Comparison of ENCODE assay signal across 1 cellular context in the genomic region with DNA sequence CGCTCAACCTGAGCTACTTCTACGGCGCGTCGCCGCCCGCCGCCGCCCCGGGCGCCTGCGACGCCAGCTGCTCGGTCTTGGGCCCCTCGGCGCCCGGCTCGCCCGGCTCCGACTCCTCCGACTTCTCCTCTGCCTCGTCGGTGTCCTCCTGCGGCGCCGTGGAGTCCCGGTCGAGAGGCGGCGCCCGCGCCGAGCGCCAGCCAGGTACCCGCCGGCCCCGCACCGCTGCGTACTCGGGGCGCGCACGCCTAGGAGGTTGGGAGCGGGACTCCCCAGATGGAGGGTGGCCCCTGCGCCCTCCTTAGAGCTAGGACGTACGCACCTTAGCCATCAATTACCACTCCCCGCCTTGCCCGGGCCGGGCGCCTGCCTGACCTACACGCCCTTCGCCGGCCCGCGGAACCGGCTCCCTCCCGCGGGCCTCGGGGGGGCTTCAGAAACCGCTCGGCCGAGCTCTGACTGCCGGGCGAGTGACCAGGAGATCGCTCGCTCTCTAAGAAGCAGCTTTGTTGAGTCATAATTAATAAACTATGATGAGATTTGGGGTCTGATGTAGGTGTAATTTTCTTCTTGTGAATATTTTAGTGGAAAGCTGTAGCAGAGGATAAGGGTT.
TF ChIP-seq lines count a peak whose summit lies in the region.

No MANE protein-coding gene starts in this region.

TF ChIP-seq in HEK293, 187 proteins besides CTCF, POLR2A, EP300 and RAD21 (continued from another document and continues in another):
- TF ChIP-seq, protein P1, sequence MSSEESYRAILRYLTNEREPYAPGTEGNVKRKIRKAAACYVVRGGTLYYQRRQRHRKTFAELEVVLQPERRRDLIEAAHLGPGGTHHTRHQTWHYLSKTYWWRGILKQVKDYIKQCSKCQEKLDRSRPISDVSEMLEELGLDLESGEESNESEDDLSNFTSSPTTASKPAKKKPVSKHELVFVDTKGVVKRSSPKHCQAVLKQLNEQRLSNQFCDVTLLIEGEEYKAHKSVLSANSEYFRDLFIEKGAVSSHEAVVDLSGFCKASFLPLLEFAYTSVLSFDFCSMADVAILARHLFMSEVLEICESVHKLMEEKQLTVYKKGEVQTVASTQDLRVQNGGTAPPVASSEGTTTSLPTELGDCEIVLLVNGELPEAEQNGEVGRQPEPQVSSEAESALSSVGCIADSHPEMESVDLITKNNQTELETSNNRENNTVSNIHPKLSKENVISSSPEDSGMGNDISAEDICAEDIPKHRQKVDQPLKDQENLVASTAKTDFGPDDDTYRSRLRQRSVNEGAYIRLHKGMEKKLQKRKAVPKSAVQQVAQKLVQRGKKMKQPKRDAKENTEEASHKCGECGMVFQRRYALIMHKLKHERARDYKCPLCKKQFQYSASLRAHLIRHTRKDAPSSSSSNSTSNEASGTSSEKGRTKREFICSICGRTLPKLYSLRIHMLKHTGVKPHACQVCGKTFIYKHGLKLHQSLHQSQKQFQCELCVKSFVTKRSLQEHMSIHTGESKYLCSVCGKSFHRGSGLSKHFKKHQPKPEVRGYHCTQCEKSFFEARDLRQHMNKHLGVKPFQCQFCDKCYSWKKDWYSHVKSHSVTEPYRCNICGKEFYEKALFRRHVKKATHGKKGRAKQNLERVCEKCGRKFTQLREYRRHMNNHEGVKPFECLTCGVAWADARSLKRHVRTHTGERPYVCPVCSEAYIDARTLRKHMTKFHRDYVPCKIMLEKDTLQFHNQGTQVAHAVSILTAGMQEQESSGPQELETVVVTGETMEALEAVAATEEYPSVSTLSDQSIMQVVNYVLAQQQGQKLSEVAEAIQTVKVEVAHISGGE (tag by site-specific recombination; conservative IDR thresholded peaks at IDR 0.05; ENCODE audit: low read depth): no peak
- TF ChIP-seq ZBTB20 (tag by site-specific recombination; IDR thresholded peaks at IDR 0.05): peak; percentile 33; the same call in 1 of the 2 replicates
- TF ChIP-seq ZNF121 (tag by site-specific recombination; IDR thresholded peaks at IDR 0.05): no peak
- no peak for TF ChIP-seq ZNF175 (tag by site-specific recombination; IDR thresholded peaks at IDR 0.05)
- TF ChIP-seq MEIS1 (CRISPR knock-in tag; IDR thresholded peaks at IDR 0.05; ENCODE audit: borderline replicate concordance): no peak
- TF ChIP-seq, protein P2, sequence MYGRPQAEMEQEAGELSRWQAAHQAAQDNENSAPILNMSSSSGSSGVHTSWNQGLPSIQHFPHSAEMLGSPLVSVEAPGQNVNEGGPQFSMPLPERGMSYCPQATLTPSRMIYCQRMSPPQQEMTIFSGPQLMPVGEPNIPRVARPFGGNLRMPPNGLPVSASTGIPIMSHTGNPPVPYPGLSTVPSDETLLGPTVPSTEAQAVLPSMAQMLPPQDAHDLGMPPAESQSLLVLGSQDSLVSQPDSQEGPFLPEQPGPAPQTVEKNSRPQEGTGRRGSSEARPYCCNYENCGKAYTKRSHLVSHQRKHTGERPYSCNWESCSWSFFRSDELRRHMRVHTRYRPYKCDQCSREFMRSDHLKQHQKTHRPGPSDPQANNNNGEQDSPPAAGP (tag by site-specific recombination; IDR thresholded peaks at IDR 0.05): no peak
- no peak for TF ChIP-seq SETDB1 (IDR thresholded peaks at IDR 0.05; ENCODE audit: insufficient read length, low read length)
- no peak for TF ChIP-seq HOXD13 (CRISPR knock-in tag; IDR thresholded peaks at IDR 0.05; ENCODE audit: borderline replicate concordance)
- TF ChIP-seq ZNF768 (tag by site-specific recombination; IDR thresholded peaks at IDR 0.05): no peak
- TF ChIP-seq, protein P3, sequence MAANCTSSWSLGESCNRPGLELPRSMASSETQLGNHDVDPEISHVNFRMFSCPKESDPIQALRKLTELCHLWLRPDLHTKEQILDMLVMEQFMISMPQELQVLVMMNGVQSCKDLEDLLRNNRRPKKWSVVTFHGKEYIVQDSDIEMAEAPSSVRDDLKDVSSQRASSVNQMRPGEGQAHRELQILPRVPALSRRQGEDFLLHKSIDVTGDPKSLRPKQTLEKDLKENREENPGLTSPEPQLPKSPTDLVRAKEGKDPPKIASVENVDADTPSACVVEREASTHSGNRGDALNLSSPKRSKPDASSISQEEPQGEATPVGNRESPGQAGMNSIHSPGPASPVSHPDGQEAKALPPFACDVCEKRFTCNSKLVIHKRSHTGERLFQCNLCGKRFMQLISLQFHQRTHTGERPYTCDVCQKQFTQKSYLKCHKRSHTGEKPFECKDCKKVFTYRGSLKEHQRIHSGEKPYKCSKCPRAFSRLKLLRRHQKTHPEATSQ (tag by site-specific recombination; IDR thresholded peaks at IDR 0.05): no peak
- TF ChIP-seq, protein P4, sequence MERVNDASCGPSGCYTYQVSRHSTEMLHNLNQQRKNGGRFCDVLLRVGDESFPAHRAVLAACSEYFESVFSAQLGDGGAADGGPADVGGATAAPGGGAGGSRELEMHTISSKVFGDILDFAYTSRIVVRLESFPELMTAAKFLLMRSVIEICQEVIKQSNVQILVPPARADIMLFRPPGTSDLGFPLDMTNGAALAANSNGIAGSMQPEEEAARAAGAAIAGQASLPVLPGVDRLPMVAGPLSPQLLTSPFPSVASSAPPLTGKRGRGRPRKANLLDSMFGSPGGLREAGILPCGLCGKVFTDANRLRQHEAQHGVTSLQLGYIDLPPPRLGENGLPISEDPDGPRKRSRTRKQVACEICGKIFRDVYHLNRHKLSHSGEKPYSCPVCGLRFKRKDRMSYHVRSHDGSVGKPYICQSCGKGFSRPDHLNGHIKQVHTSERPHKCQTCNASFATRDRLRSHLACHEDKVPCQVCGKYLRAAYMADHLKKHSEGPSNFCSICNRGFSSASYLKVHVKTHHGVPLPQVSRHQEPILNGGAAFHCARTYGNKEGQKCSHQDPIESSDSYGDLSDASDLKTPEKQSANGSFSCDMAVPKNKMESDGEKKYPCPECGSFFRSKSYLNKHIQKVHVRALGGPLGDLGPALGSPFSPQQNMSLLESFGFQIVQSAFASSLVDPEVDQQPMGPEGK (tag by site-specific recombination; IDR thresholded peaks at IDR 0.05): 0 out of 2 replicates have a peak, but pooled peaks have one; percentile 13
- TF ChIP-seq ZNF223 (tag by site-specific recombination; IDR thresholded peaks at IDR 0.05): no peak
- no peak for TF ChIP-seq ZNF138 (tag by site-specific recombination; IDR thresholded peaks at IDR 0.05; ENCODE audit: borderline replicate concordance)
- TF ChIP-seq IKZF3 (tag by site-specific recombination; IDR thresholded peaks at IDR 0.05): no peak
- TF ChIP-seq, protein P5, sequence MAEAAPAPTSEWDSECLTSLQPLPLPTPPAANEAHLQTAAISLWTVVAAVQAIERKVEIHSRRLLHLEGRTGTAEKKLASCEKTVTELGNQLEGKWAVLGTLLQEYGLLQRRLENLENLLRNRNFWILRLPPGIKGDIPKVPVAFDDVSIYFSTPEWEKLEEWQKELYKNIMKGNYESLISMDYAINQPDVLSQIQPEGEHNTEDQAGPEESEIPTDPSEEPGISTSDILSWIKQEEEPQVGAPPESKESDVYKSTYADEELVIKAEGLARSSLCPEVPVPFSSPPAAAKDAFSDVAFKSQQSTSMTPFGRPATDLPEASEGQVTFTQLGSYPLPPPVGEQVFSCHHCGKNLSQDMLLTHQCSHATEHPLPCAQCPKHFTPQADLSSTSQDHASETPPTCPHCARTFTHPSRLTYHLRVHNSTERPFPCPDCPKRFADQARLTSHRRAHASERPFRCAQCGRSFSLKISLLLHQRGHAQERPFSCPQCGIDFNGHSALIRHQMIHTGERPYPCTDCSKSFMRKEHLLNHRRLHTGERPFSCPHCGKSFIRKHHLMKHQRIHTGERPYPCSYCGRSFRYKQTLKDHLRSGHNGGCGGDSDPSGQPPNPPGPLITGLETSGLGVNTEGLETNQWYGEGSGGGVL (tag by site-specific recombination; IDR thresholded peaks at IDR 0.05): no peak
- TF ChIP-seq YY1 (tag by site-specific recombination; IDR thresholded peaks at IDR 0.05): no peak
- TF ChIP-seq, protein P6, sequence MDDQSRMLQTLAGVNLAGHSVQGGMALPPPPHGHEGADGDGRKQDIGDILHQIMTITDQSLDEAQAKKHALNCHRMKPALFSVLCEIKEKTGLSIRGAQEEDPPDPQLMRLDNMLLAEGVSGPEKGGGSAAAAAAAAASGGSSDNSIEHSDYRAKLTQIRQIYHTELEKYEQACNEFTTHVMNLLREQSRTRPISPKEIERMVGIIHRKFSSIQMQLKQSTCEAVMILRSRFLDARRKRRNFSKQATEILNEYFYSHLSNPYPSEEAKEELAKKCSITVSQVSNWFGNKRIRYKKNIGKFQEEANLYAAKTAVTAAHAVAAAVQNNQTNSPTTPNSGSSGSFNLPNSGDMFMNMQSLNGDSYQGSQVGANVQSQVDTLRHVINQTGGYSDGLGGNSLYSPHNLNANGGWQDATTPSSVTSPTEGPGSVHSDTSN (CRISPR knock-in tag; IDR thresholded peaks at IDR 0.05): 0 out of 2 replicates have a peak, but pooled peaks have one; percentile 2
- no peak for TF ChIP-seq ZNF394 (tag by site-specific recombination; IDR thresholded peaks at IDR 0.05; ENCODE audit: borderline replicate concordance)
- TF ChIP-seq GLIS1 (tag by site-specific recombination; IDR thresholded peaks at IDR 0.05): peak; percentile 6; the same call in 1 of the 2 replicates
- TF ChIP-seq, protein P7, sequence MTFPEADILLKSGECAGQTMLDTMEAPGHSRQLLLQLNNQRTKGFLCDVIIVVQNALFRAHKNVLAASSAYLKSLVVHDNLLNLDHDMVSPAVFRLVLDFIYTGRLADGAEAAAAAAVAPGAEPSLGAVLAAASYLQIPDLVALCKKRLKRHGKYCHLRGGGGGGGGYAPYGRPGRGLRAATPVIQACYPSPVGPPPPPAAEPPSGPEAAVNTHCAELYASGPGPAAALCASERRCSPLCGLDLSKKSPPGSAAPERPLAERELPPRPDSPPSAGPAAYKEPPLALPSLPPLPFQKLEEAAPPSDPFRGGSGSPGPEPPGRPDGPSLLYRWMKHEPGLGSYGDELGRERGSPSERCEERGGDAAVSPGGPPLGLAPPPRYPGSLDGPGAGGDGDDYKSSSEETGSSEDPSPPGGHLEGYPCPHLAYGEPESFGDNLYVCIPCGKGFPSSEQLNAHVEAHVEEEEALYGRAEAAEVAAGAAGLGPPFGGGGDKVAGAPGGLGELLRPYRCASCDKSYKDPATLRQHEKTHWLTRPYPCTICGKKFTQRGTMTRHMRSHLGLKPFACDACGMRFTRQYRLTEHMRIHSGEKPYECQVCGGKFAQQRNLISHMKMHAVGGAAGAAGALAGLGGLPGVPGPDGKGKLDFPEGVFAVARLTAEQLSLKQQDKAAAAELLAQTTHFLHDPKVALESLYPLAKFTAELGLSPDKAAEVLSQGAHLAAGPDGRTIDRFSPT (tag by site-specific recombination; IDR thresholded peaks at IDR 0.05): peak; percentile 22; the same call in 1 of the 2 replicates
- TF ChIP-seq KLF8 (tag by site-specific recombination; IDR thresholded peaks at IDR 0.05): peak; percentile 26; the same call in 1 of the 2 replicates
- TF ChIP-seq, protein P8, sequence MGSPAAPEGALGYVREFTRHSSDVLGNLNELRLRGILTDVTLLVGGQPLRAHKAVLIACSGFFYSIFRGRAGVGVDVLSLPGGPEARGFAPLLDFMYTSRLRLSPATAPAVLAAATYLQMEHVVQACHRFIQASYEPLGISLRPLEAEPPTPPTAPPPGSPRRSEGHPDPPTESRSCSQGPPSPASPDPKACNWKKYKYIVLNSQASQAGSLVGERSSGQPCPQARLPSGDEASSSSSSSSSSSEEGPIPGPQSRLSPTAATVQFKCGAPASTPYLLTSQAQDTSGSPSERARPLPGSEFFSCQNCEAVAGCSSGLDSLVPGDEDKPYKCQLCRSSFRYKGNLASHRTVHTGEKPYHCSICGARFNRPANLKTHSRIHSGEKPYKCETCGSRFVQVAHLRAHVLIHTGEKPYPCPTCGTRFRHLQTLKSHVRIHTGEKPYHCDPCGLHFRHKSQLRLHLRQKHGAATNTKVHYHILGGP (tag by site-specific recombination; IDR thresholded peaks at IDR 0.05): no peak
- no peak for TF ChIP-seq TRIM28 (IDR thresholded peaks at IDR 0.05; ENCODE audit: borderline replicate concordance, low read length)
- TF ChIP-seq, protein P9, sequence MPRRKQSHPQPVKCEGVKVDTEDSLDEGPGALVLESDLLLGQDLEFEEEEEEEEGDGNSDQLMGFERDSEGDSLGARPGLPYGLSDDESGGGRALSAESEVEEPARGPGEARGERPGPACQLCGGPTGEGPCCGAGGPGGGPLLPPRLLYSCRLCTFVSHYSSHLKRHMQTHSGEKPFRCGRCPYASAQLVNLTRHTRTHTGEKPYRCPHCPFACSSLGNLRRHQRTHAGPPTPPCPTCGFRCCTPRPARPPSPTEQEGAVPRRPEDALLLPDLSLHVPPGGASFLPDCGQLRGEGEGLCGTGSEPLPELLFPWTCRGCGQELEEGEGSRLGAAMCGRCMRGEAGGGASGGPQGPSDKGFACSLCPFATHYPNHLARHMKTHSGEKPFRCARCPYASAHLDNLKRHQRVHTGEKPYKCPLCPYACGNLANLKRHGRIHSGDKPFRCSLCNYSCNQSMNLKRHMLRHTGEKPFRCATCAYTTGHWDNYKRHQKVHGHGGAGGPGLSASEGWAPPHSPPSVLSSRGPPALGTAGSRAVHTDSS (tag by site-specific recombination; IDR thresholded peaks at IDR 0.05): no peak
- TF ChIP-seq ZFP37 (tag by site-specific recombination; IDR thresholded peaks at IDR 0.05): 0 out of 2 replicates have a peak, but pooled peaks have one; percentile 34
- TF ChIP-seq, protein P10, sequence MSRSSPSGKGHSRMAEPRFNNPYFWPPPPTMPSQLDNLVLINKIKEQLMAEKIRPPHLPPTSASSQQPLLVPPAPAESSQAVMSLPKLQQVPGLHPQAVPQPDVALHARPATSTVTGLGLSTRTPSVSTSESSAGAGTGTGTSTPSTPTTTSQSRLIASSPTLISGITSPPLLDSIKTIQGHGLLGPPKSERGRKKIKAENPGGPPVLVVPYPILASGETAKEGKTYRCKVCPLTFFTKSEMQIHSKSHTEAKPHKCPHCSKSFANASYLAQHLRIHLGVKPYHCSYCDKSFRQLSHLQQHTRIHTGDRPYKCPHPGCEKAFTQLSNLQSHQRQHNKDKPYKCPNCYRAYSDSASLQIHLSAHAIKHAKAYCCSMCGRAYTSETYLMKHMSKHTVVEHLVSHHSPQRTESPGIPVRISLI (tag by site-specific recombination; IDR thresholded peaks at IDR 0.05): no peak
- TF ChIP-seq, protein P11, sequence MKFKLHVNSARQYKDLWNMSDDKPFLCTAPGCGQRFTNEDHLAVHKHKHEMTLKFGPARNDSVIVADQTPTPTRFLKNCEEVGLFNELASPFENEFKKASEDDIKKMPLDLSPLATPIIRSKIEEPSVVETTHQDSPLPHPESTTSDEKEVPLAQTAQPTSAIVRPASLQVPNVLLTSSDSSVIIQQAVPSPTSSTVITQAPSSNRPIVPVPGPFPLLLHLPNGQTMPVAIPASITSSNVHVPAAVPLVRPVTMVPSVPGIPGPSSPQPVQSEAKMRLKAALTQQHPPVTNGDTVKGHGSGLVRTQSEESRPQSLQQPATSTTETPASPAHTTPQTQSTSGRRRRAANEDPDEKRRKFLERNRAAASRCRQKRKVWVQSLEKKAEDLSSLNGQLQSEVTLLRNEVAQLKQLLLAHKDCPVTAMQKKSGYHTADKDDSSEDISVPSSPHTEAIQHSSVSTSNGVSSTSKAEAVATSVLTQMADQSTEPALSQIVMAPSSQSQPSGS (tag by site-specific recombination; IDR thresholded peaks at IDR 0.05; ENCODE audit: low read depth): no peak
- TF ChIP-seq, protein P12, sequence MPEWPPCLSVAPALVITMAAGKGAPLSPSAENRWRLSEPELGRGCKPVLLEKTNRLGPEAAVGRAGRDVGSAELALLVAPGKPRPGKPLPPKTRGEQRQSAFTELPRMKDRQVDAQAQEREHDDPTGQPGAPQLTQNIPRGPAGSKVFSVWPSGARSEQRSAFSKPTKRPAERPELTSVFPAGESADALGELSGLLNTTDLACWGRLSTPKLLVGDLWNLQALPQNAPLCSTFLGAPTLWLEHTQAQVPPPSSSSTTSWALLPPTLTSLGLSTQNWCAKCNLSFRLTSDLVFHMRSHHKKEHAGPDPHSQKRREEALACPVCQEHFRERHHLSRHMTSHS (tag by site-specific recombination; IDR thresholded peaks at IDR 0.05): no peak
- no peak for TF ChIP-seq ZNF677 (tag by site-specific recombination; IDR thresholded peaks at IDR 0.05)
- TF ChIP-seq ZNF555 (tag by site-specific recombination; conservative IDR thresholded peaks at IDR 0.05): no peak
- TF ChIP-seq ZBTB17 (tag by site-specific recombination; IDR thresholded peaks at IDR 0.05): no peak; the same call in 1 of the 2 replicates
